ENCODE assay signal across 16 cellular contexts in the genomic region with DNA sequence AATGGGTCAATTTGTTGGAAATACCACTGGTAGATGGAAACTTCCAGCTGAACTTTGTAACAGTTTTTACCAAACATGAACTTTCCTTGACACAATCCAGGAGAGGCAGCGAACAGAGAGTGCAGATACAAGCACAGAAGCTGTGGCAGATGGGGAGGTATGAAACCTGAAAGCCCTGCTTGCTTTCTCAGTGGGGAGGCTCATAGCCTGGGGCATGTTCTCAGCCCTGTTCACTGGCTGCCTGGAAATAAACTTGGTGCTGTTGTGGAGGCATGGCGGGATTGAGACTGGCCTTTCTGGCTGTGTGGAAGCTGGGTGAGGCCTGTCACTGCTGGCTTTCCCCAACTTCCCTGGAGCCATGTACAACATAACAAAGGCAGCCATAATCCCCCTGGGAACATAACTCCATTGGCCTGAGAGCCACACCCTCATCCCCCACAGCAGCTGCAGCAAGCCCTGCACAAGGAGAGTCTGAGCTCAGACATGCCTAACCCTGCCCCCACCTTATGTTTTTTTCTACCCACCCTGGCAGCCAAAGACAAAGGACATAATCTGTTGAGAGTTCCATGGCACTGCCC.
"Had no signal": no experiment of that assay in that cellular context is flagged by ENCODE, and none has a peak within 500 bp of the region (broad histone marks: within the 10 kb centered on the region; RNA-seq: fewer than 3 reads in every experiment).

No MANE protein-coding gene starts in this region.

- H3K36me3 ChIP-seq: adrenal gland, gastroesophageal sphincter, lower lobe of right lung, neutrophil, right atrium auricular region, uterus had no signal

- DNase-seq: activated CD4-positive, alpha-beta T cell treated with anti-CD3 and anti-CD28 coated beads, Interleukin-2, amount 50 U/mL, for 1 hour; activated naive CD4-positive, alpha-beta T cell treated with anti-CD3 and anti-CD28 coated beads, Interleukin-2, amount 50 U/mL, for 16 hours; activated T-cell treated with anti-CD3 and anti-CD28 coated beads for 4 hours; adrenal gland; effector CD8-positive, alpha-beta T cell; lower lobe of right lung; midbrain; naive B cell; posterior cingulate gyrus; small intestine; uterus had no signal

- H3K4me1 ChIP-seq: adrenal gland, lower lobe of right lung, uterus had no signal

- ATAC-seq: activated T-helper 17 cell treated with anti-CD3 and anti-CD28 coated beads, Interleukin-2, amount 50 U/mL, for 72 hours; gastroesophageal sphincter; lower lobe of right lung had no signal

- H3K27me3 Mint-ChIP-seq: naive B cell had no signal

- H3K27me3 ChIP-seq: adrenal gland, gastroesophageal sphincter, neutrophil, right atrium auricular region, uterus had no signal

- H3K36me3 Mint-ChIP-seq: naive B cell had no signal

- H3K27ac Mint-ChIP-seq: activated T-helper 17 cell treated with anti-CD3 and anti-CD28 coated beads, Interleukin-2, amount 50 U/mL, for 72 hours; naive B cell had no signal

- H3K4me3 Mint-ChIP-seq: activated T-helper 17 cell treated with anti-CD3 and anti-CD28 coated beads, Interleukin-2, amount 50 U/mL, for 72 hours; naive B cell had no signal

- H3K4me3 ChIP-seq: adrenal gland, coronary artery, gastroesophageal sphincter, lower lobe of right lung, right atrium auricular region, uterus had no signal

- H3K4me1 Mint-ChIP-seq: activated T-helper 17 cell treated with anti-CD3 and anti-CD28 coated beads, Interleukin-2, amount 50 U/mL, for 72 hours; naive B cell had no signal

- H3K27ac ChIP-seq: adrenal gland, coronary artery, gastroesophageal sphincter, lower lobe of right lung, neutrophil, right atrium auricular region, uterus had no signal

- H3K9me3 ChIP-seq: adrenal gland, lower lobe of right lung, neutrophil, uterus had no signal
